Comparison of ENCODE assay signal across 13 cellular contexts in the genomic region with DNA sequence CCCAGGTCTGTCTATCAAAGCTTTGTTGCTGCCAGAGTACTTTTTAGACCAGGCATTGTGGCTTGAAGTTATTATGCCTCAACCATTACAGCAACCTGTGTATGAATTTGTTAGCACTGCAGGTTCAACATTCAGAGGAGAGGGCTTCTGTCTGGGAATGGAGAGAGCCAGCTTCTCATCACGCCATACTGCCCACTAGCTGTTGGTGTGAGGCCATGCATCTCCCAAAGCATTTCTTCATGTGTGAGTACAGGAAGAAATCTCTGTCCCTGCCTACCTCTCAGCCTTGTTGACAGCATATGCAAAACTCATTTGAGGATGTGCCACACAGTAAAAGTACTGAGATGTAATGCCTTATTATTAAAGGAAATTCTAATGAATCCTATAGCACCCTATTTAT.
A peak's percentile ranks its signal among the peaks of the same experiment; 100 is the strongest.
DNase-seq lines count a peak whose midpoint lies in the region; ATAC-seq and TF ChIP-seq lines count a peak whose summit lies in the region.
"Had no signal": no experiment of that assay in that cellular context is flagged by ENCODE, and none has a peak within 500 bp of the region (broad histone marks: within the 10 kb centered on the region; RNA-seq: fewer than 3 reads in every experiment).

No MANE protein-coding gene starts in this region.

- no peak overlapping the region for H3K27ac Mint-ChIP-seq in osteocyte (ENCODE audit: unreplicated experiment)

- no peak overlapping the region for H3K4me2 ChIP-seq in Karpas-422 (ENCODE audit: low read depth, low read length, poor library complexity, severe bottlenecking)
- H3K4me2 ChIP-seq: A549 had no signal

- H3K9me2 ChIP-seq in Karpas-422 (replicated peaks; ENCODE audit: insufficient read depth, low read length) = no peaks in the 10 kb centered on the region

- no peak overlapping the region for H3K9ac ChIP-seq in Karpas-422 (ENCODE audit: low read length)

- H3K4me1 Mint-ChIP-seq in osteocyte (ENCODE audit: unreplicated experiment) = peaks cover 10% of the 10 kb centered on the region

- intact Hi-C loops in posterior vena cava (cut with DNase I) = no loop called here

- H3K9me3 Mint-ChIP-seq in osteocyte (ENCODE audit: unreplicated experiment) = no peaks in the 10 kb centered on the region

- no peak overlapping the region for H3K4me3 Mint-ChIP-seq in osteocyte (ENCODE audit: unreplicated experiment)

- H3K27me3 ChIP-seq in Karpas-422 (ENCODE audit: low read length) = no peaks in the 10 kb centered on the region

- no peaks in the 10 kb centered on the region for H3K36me3 ChIP-seq in Karpas-422 (ENCODE audit: insufficient read depth, low read length)

- H4K20me1 ChIP-seq in Karpas-422 (ENCODE audit: insufficient read depth, low read depth, low read length) = no peaks in the 10 kb centered on the region

- H3K27ac ChIP-seq in Karpas-422 (ENCODE audit: low read length) = no peak overlapping the region
- H3K27ac ChIP-seq: A549, skin epidermis had no signal

- no peaks in the 10 kb centered on the region for H3K36me3 Mint-ChIP-seq in osteocyte (ENCODE audit: unreplicated experiment)

- ATAC-seq in GM21423 (IDR thresholded peaks at IDR 0.05; ENCODE audit: unreplicated experiment) = no peak
- ATAC-seq: A549, esophagus mucosa had no signal

- H3K79me2 ChIP-seq in Karpas-422 (ENCODE audit: low read length) = no peaks in the 10 kb centered on the region

- peak; percentile 22 for TF ChIP-seq CTCF in cardiac fibroblast (IDR thresholded peaks at IDR 0.05; ENCODE audit: low read depth, low read length)
- peak; percentile 44 for TF ChIP-seq CTCF in osteocyte (IDR thresholded peaks at IDR 0.05)

- no peaks in the 10 kb centered on the region for H3K9me3 ChIP-seq in Karpas-422 (ENCODE audit: low read length)
- H3K9me3 ChIP-seq: A549 had no signal

- no peak overlapping the region for H2AFZ ChIP-seq in Karpas-422 (ENCODE audit: low read length)

- H3K4me3 ChIP-seq in Karpas-422 (ENCODE audit: low read length) = no peak overlapping the region
- H3K4me3 ChIP-seq in cardiac fibroblast (replicated peaks in 1 of 2; ENCODE audit: low read depth in 2 of 2, low read length in 2 of 2) = no peak overlapping the region
- H3K4me3 ChIP-seq: A549, skin epidermis had no signal

- H3K27me3 Mint-ChIP-seq in osteocyte (ENCODE audit: unreplicated experiment) = peaks cover 17% of the 10 kb centered on the region

- DNase-seq in NCI-H2081 (lab: John Stamatoyannopoulos, UW) (peak; percentile 26 to 48), NCI-H2081 treated with DMSO at 0.1 percent for 48 hours (lab: John Stamatoyannopoulos, UW) (no peak), Karpas-422 (peak; percentile 59), cardiac fibroblast (ENCODE audit: low read depth in 2 of 2) (peak; percentile 6 to 25), osteocyte (ENCODE audit: extremely low spot score, unreplicated experiment) (no peak), nucleus accumbens (lab: John Stamatoyannopoulos, UW) (no peak), posterior vena cava (ENCODE audit: low spot score) (no peak)
- DNase-seq: GOT3, NCI-H2171 treated with DMSO at 0.1 percent for 48 hours had no signal

- H3K4me1 ChIP-seq in Karpas-422 (ENCODE audit: low read length) = no peaks in the 10 kb centered on the region
- H3K4me1 ChIP-seq: A549 had no signal

Comparison
In these comparisons a context has a peak if more than half of its experiments do, and no peak if none do; other contexts are left out.
1. DNase-seq: peak in NCI-H2081 (2 of 2), Karpas-422 (single experiment) and cardiac fibroblast (2 of 2); none in NCI-H2081 treated with DMSO at 0.1 percent for 48 hours (single experiment), osteocyte (single experiment), nucleus accumbens (0 of 56) and posterior vena cava (single experiment).